ENCODE assay signal across 8 cellular contexts in genomic region chr10:95693331-95693667, GRCh38. TPM values are rescaled to one million over a fixed set of nuclear protein-coding genes. Genes with fewer than 3 reads are reported as not detected.
DNase-seq lines count a peak whose midpoint lies in the region; ATAC-seq and TF ChIP-seq lines count a peak whose summit lies in the region.

No MANE protein-coding gene starts in this region.

- H3K4me1 ChIP-seq in ES-I3 (ENCODE audit: insufficient read depth, low read length): no peaks in the 10 kb centered on the region
- peaks cover 20% of the 10 kb centered on the region for H3K4me1 ChIP-seq in muscle layer of colon (ENCODE audit: insufficient read depth, low read length)

- DNase-seq in MG63: no peak
- DNase-seq in GM13977 (ENCODE audit: low spot score): no peak
- DNase-seq in AML-193 (lab: John Stamatoyannopoulos, UW): no peak
- no peak for DNase-seq in CD1c-positive myeloid dendritic cell (ENCODE audit: extremely low spot score)

- no peaks in the 10 kb centered on the region for H3K27me3 ChIP-seq in MG63
- no peaks in the 10 kb centered on the region for H3K27me3 ChIP-seq in muscle layer of colon (ENCODE audit: control insufficient read depth in 1 of 2, insufficient read depth in 2 of 2, low read length in 2 of 2)

- no peak for ATAC-seq in GM19328 (IDR thresholded peaks at IDR 0.05; ENCODE audit: unreplicated experiment)

- no peak for TF ChIP-seq CTCF in GM13977 (IDR thresholded peaks at IDR 0.05; ENCODE audit: extremely low read depth, insufficient read depth, missing control alignments)

- H3K27ac ChIP-seq in cingulate gyrus (ENCODE audit: low read depth, low read length) (peak overlapping the region; percentile 24), muscle layer of colon (ENCODE audit: low read depth, low read length) (peak overlapping the region; percentile 89)

- H3K9ac ChIP-seq in ES-I3 (ENCODE audit: low read depth, low read length) (peak overlapping the region; percentile 74), muscle layer of colon (ENCODE audit: low read length) (peak overlapping the region; percentile 93)

- H3K4me3 ChIP-seq in MG63: peak overlapping the region; percentile 96
- H3K4me3 ChIP-seq in muscle layer of colon (ENCODE audit: low read depth in 1 of 2, low read length in 2 of 2): peak overlapping the region; percentile 78 to 97

- H3K9me3 ChIP-seq in ES-I3 (ENCODE audit: control insufficient read depth, insufficient read depth, low read length): peaks cover under 1% of the 10 kb centered on the region; the same call in 1 of the 2 replicates
- no peaks in the 10 kb centered on the region for H3K9me3 ChIP-seq in MG63
- no peaks in the 10 kb centered on the region for H3K9me3 ChIP-seq in muscle layer of colon (ENCODE audit: low read length)

- in situ Hi-C loops in GM13977 (cut with MboI; ENCODE audit: low pct_unique_long_range_greater_than_20kb, low sequenced_read_pairs, unreplicated experiment): no loop called here

- H3K36me3 ChIP-seq in ES-I3 (ENCODE audit: insufficient read depth, low read length): no peaks in the 10 kb centered on the region; the same call in none of the 2 replicates
- H3K36me3 ChIP-seq in MG63: peaks cover 31% of the 10 kb centered on the region
- H3K36me3 ChIP-seq in muscle layer of colon (ENCODE audit: insufficient read depth, low read length): peaks cover 25% of the 10 kb centered on the region

RNA-seq across cellular contexts. Expression of gene TCTN3, which starts 0.4 kb away (rescaled TPM):
- 25.4 and 37.7 TPM in 2 replicates for total RNA-seq in MG63 (2014; rRNA removed; shearing (Covaris generic); ENCODE audit: low replicate concordance)

RNA-seq across cellular contexts. Expression of gene ALDH18A1, which starts 36.8 kb away (rescaled TPM):
- 149 and 204 TPM in 2 replicates for total RNA-seq in MG63 (2014; rRNA removed; shearing (Covaris generic); ENCODE audit: low replicate concordance)
